ENCODE assay signal across 8 cellular contexts in genomic region chr10:31319602-31320178, GRCh38. TPM values are rescaled to one million over a fixed set of nuclear protein-coding genes. Genes with fewer than 3 reads are reported as not detected.
A peak's percentile ranks its signal among the peaks of the same experiment; 100 is the strongest.
DNase-seq lines count a peak whose midpoint lies in the region; ATAC-seq, FAIRE-seq and TF ChIP-seq lines count a peak whose summit lies in the region.

No MANE protein-coding gene starts in this region.

- ATAC-seq in GM19463 (IDR thresholded peaks at IDR 0.05; ENCODE audit: unreplicated experiment) (peak; percentile 3), GM12878 (peak; percentile 1), HG03520 (IDR thresholded peaks at IDR 0.05; ENCODE audit: unreplicated experiment) (no peak)

- H2AFZ ChIP-seq in GM12878 (ENCODE audit: control insufficient read depth, low read depth, low read length): peak overlapping the region; percentile 61

- DNase-seq in BJ (ENCODE audit: low read depth) (no peak), GM12878 (ENCODE audit: low read depth, low spot score) (no peak), kidney glomerular epithelial cell (lab: John Stamatoyannopoulos, UW) (peak; percentile 4), stomach (no peak), NCI-H1105 treated with DMSO at 0.1 percent for 48 hours (lab: John Stamatoyannopoulos, UW) (no peak)
- DNase-seq in Jurkat, Clone E6-1 (ENCODE audit: low read depth, low spot score): no peak

- no peak for FAIRE-seq in GM12878 (lab: Jason Lieb, UNC)

- POLR2A ChIA-PET in BJ (lab: Charles Lee) (no interaction called here), GM12878 (lab: Charles Lee) (interaction anchor here (0.6 kb wide), 1 partner anchor 64 kb away, joined by 7 read pairs; no protein-coding TSS in a partner anchor)

- WGBS in GM12878 (ENCODE audit: insufficient coverage, insufficient replicate concordance, low lambda C conversion rate, missing lambda C conversion rate): under 1% methylated on average over 20 of the region's 89 CpGs
- whole genome bisulfite sequencing in stomach, 5 donors: 0 to 1% (median 1%) methylated on average over 33 to 89 of the region's 89 CpGs

- H3K27me3 ChIP-seq in BJ (ENCODE audit: control insufficient read depth, insufficient read depth, low read length) (no peaks in the 10 kb centered on the region), GM12878 (replicated peaks in 1 of 2; ENCODE audit: control insufficient read depth in 2 of 2, insufficient read depth in 2 of 2, low read length in 1 of 2) (no peaks in the 10 kb centered on the region), stomach (peaks cover 0 to 26% (median 15%) of the 10 kb centered on the region in 3 donors)

- no TSS peak for BruUV-seq in GM12878 (replicated peaks; lab: Mats Ljungman, UMichigan)

- TF ChIP-seq CTCF in BJ (IDR thresholded peaks at IDR 0.05; ENCODE audit: insufficient read depth, low read depth, low read length) (no peak), GM12878 (IDR thresholded peaks at IDR 0.05 in 2 of 3, conservative IDR thresholded peaks at IDR 0.05 in 1 of 3; ENCODE audit: control insufficient read depth in 2 of 3, extremely low read depth in 1 of 3, insufficient read depth in 1 of 3, low read depth in 3 of 3, low read length in 3 of 3) (no peak), stomach (IDR thresholded peaks at IDR 0.05) (no peak)

- peaks cover 78% of the 10 kb centered on the region for H3K79me2 ChIP-seq in GM12878 (ENCODE audit: control insufficient read depth, insufficient read depth, low read length)

- H3K4me1 ChIP-seq in GM12878 (ENCODE audit: control insufficient read depth, insufficient read depth, low read length) (peaks cover 7% of the 10 kb centered on the region), stomach (peaks cover 0 to 44% (median 33%) of the 10 kb centered on the region in 4 donors)

- intact Hi-C loops in GM12878 (cut with micrococcal nuclease; ENCODE audit: unreplicated experiment) (loop anchor here (1.0 to 10.0 kb wide), 11 partner anchors 33 to 592 kb away; no protein-coding TSS in a partner anchor), stomach (cut with DNase I; ENCODE audit: low total_unique reads) (no loop called here)

- SMC1A ChIA-PET in GM12878 (lab: Charles Lee; ENCODE audit: uncharacterized antibody, unreplicated experiment): interaction anchor here (0.7 kb wide), 1 partner anchor 52 kb away, joined by 3 read pairs; no protein-coding TSS in a partner anchor

- RAD21 ChIA-PET in GM12878 (lab: Charles Lee; ENCODE audit: unreplicated experiment): no interaction called here

- peak overlapping the region; percentile 100 for H3K9ac ChIP-seq in GM12878 (ENCODE audit: control insufficient read depth, insufficient read depth, low read length)

- in situ Hi-C loops in GM12878 (cut with MboI): loop anchor here (10.0 kb wide), 1 partner anchor 485 kb away; no protein-coding TSS in a partner anchor

- H3K27ac ChIP-seq in GM12878 (ENCODE audit: control insufficient read depth, insufficient read depth) (peak overlapping the region; percentile 100), stomach (peak overlapping the region; percentile 91 to 99 (median 93))

- H3K36me3 ChIP-seq in BJ (ENCODE audit: control insufficient read depth, insufficient read depth, low read length) (no peaks in the 10 kb centered on the region), GM12878 (ENCODE audit: control insufficient read depth in 2 of 2, insufficient read depth in 2 of 2, low read length in 1 of 2) (no peaks in the 10 kb centered on the region), stomach (no peaks in the 10 kb centered on the region)

- no peak overlapping the region for H3K4me2 ChIP-seq in GM12878 (ENCODE audit: control insufficient read depth, insufficient read depth)

- no peak for TF ChIP-seq POLR2A in GM12878 (IDR thresholded peaks at IDR 0.05; ENCODE audit: low read depth, low read length)
- no peak for TF ChIP-seq POLR2A in stomach (IDR thresholded peaks at IDR 0.05)

- no peak for TF ChIP-seq RAD21 in GM12878 (IDR thresholded peaks at IDR 0.05; ENCODE audit: insufficient read depth, low read depth, low read length)

- peak overlapping the region; percentile 82 for H3K4me3 ChIP-seq in BJ (ENCODE audit: low read depth, low read length)
- H3K4me3 ChIP-seq in Jurkat, Clone E6-1 (ENCODE audit: low read length): peak overlapping the region; percentile 88
- peak overlapping the region; percentile 84 for H3K4me3 ChIP-seq in GM12878
- H3K4me3 ChIP-seq in stomach: peak overlapping the region; percentile 78 to 89 (median 86)

- CTCF ChIA-PET in BJ (lab: Yijun Ruan, JAX): no interaction called here
- CTCF ChIA-PET in GM12878 (lab: Yijun Ruan, JAX): no interaction called here

- no peaks in the 10 kb centered on the region for H4K20me1 ChIP-seq in GM12878 (ENCODE audit: control insufficient read depth, insufficient read depth)

- TF ChIP-seq EP300 in GM12878 (IDR thresholded peaks at IDR 0.05; ENCODE audit: borderline replicate concordance in 1 of 2, control insufficient read depth in 1 of 2, low read depth in 2 of 2, low read length in 2 of 2) (no peak), stomach (IDR thresholded peaks at IDR 0.05) (no peak)

- H3K9me3 ChIP-seq in GM12878 (replicated peaks; ENCODE audit: control insufficient read depth, insufficient read depth, low read length): no peaks in the 10 kb centered on the region
- no peaks in the 10 kb centered on the region for H3K9me3 ChIP-seq in stomach

TF ChIP-seq in GM12878, 131 proteins besides CTCF, POLR2A, EP300 and RAD21 (continues in another document):
- TF ChIP-seq BCLAF1 (IDR thresholded peaks at IDR 0.05): no peak
- TF ChIP-seq CBFB (IDR thresholded peaks at IDR 0.05; ENCODE audit: low read depth): no peak
- no peak for TF ChIP-seq MTA3 (IDR thresholded peaks at IDR 0.05; ENCODE audit: borderline replicate concordance, low read length)
- no peak for TF ChIP-seq YY1 (IDR thresholded peaks at IDR 0.05; ENCODE audit: low read depth, low read length)
- TF ChIP-seq RUNX3 (IDR thresholded peaks at IDR 0.05; ENCODE audit: low read length): no peak
- TF ChIP-seq HCFC1 (IDR thresholded peaks at IDR 0.05; ENCODE audit: low read length): no peak
- TF ChIP-seq RELB (IDR thresholded peaks at IDR 0.05; ENCODE audit: low read depth): no peak
- no peak for TF ChIP-seq NR2C1 (IDR thresholded peaks at IDR 0.05)
- TF ChIP-seq SMC3 (IDR thresholded peaks at IDR 0.05; ENCODE audit: borderline replicate concordance, low read length): no peak
- no peak for TF ChIP-seq MEF2A (IDR thresholded peaks at IDR 0.05; ENCODE audit: insufficient read depth, low read depth, low read length)

RNA-seq across cellular contexts. Expression of gene ZEB1, which starts 0.7 kb away (rescaled TPM):
- polyA plus RNA-seq in BJ (2011; rRNA removed): 22.3 and 37.8 TPM in 2 replicates
- polyA minus RNA-seq in BJ (2011; rRNA and poly(A)+ RNA removed): 41.5 and 46.7 TPM in 2 replicates
- polyA plus RNA-seq in Jurkat, Clone E6-1 (2012; ENCODE audit: insufficient read depth, insufficient read length): 31.7 TPM
- total RNA-seq in GM12878 (2013; cell fraction: nucleolus; rRNA removed): 160 and 171 TPM in 2 replicates
- total RNA-seq in GM12878 (2014; rRNA removed): 19.1 and 30.7 TPM in 2 replicates
- 35.6 and 37.0 TPM in 2 replicates for total RNA-seq in GM12878 (2014; rRNA removed; fragmentation: Illumina TruSeq; extraction: Trizol)
- 25.7 and 26.3 TPM in 2 replicates for total RNA-seq in GM12878 (2021)
- 10.3 TPM for polyA plus RNA-seq in GM12878 (2011; ENCODE audit: low read depth)
- 29.7 and 39.7 TPM in 2 replicates for polyA plus RNA-seq in GM12878 (2011; rRNA removed)
- polyA plus RNA-seq in GM12878 (2011; cell fraction: cytosol; rRNA removed): 11.4 and 12.4 TPM in 2 replicates
- polyA plus RNA-seq in GM12878 (2011; cell fraction: nucleus; rRNA removed): 45.9 and 48.9 TPM in 2 replicates
- polyA plus RNA-seq in GM12878 (2012): 10.9 and 15.2 TPM in 2 replicates
- 28.7 and 36.4 TPM in 2 replicates for polyA plus RNA-seq in GM12878 (2014; fragmentation: Illumina TruSeq; extraction: Trizol)
- 10 to 100 TPM; 10.4 to 16.8 TPM for polyA plus RNA-seq in GM12878 (2014; fragmentation: Nextera tagmentation; extraction: Ambion mirVana)
- polyA plus RNA-seq in GM12878 (2014; rRNA removed): 13.2 and 15.4 TPM in 2 replicates
- polyA plus RNA-seq in GM12878 (2016; fragmentation: Nextera tagmentation; extraction: Ambion mirVana): 10 to 100 TPM; 23.9 to 25.1 TPM
- polyA minus RNA-seq in GM12878 (2011; rRNA and poly(A)+ RNA removed): 54.2 and 111 TPM in 2 replicates
- 23.4 and 26.3 TPM in 2 replicates for polyA minus RNA-seq in GM12878 (2011; cell fraction: cytosol; rRNA and poly(A)+ RNA removed)
- 87.2 and 150 TPM in 2 replicates for polyA minus RNA-seq in GM12878 (2011; cell fraction: nucleus; rRNA and poly(A)+ RNA removed)
- 100 to 1,000 TPM in 2 of 5 donors, 10 to 100 TPM in 3; 17.1 to 187 (median 82.9) TPM for total RNA-seq in stomach
- 10 to 100 TPM in 2 of 3 donors, 1 to 10 TPM in 1; 7.6 to 31.2 (median 30.9) TPM for polyA plus RNA-seq in stomach
